23 cellular contexts compared by ENCODE assay signal in the genomic region with DNA sequence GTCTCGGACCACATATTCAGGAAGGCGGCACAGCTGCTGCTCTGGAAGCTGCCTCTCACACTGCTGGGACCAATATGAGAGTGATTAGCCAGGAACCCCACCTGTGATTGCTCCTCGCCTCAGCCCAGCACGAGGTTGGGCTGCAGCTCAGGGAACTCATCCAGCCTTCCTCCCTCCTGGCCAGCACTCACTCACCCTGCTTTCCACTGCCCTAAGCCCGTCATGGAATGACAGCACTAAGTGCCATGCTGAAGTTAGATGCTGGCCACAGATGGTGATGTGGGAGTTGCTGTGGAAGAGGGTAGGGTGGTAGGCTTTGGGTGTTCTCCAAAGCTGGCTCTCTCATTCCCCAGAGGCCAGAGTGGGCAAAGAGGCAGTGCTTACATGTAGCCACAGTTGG. TPM values are rescaled to one million over a fixed set of nuclear protein-coding genes. Genes with fewer than 3 reads are reported as not detected.
"Had no signal": no experiment of that assay in that cellular context is flagged by ENCODE, and none has a peak within 500 bp of the region (broad histone marks: within the 10 kb centered on the region; RNA-seq: fewer than 3 reads in every experiment).

No MANE protein-coding gene starts in this region.

- H3K27ac ChIP-seq: HL-60, SJCRH30 had no signal

- DNase-seq: KBM-7, MV-4-11, NCI-H1048, NCI-H1105 treated with DMSO at 0.1 percent for 48 hours, NCI-H1417 treated with DMSO at 0.1 percent for 48 hours, NCI-H146, NCI-H1694 treated with DMSO at 0.1 percent for 48 hours, NCI-H1930, NCI-H2081, NCI-H2171, NCI-H226, NCI-H446, NCI-H510A, NCI-H524 treated with DMSO at 0.1 percent for 48 hours, NCI-H69, NCI-H774, RPMI8226, SHP77 treated with DMSO at 0.1 percent for 48 hours, SJCRH30 had no signal

- H3K4me1 ChIP-seq: SJCRH30 had no signal

- ATAC-seq: SK-N-SH treated with all-trans-retinoic acid at 6 μM for 48 hours had no signal

- H3K9me3 ChIP-seq: SJCRH30 had no signal

- H3K36me3 ChIP-seq: SJCRH30 had no signal

- H3K4me3 ChIP-seq: SJCRH30 had no signal

- H3K27me3 ChIP-seq: SJCRH30 had no signal

RNA-seq across cellular contexts. Expression of a gene that starts 7.3 kb away (rescaled TPM):
- total RNA-seq: LHCN-M2, SJCRH30 had no signal

RNA-seq across cellular contexts. Expression of a gene that starts 26.6 kb away (rescaled TPM):
- total RNA-seq: MCF 10A, SJCRH30 had no signal
